8 cellular contexts compared by ENCODE assay signal in genomic region chr2:195318440-195319111, GRCh38.
A peak's percentile ranks its signal among the peaks of the same experiment; 100 is the strongest.
DNase-seq lines count a peak whose midpoint lies in the region; ATAC-seq, FAIRE-seq and TF ChIP-seq lines count a peak whose summit lies in the region.

No MANE protein-coding gene starts in this region.

- H2AFZ ChIP-seq in ACC112 (ENCODE audit: low read length, unreplicated experiment) (no peak overlapping the region), Karpas-422 (ENCODE audit: low read length) (no peak overlapping the region)

- H3K9me3 ChIP-seq in Karpas-422 (ENCODE audit: low read length) (no peaks in the 10 kb centered on the region), right lobe of liver (no peaks in the 10 kb centered on the region), thyroid gland (no peaks in the 10 kb centered on the region)

- 2% methylated on average over 2 of the region's 2 CpGs for WGBS in right lobe of liver (ENCODE audit: insufficient coverage, low coverage, low lambda C conversion rate, missing lambda C conversion rate)
- WGBS in thyroid gland, 2 donors, result 10% methylated on average over 2 of the region's 2 CpGs

- H3K4me3 ChIP-seq in ACC112 (ENCODE audit: low read depth, low read length) (peak overlapping the region; percentile 27; the same call in 1 of the 2 replicates), GM06990 (replicated peaks; ENCODE audit: low read depth, low read length) (no peak overlapping the region), Karpas-422 (ENCODE audit: low read length) (no peak overlapping the region), bronchial epithelial cell (ENCODE audit: low read depth, low read length) (no peak overlapping the region), right lobe of liver (no peak overlapping the region), thyroid gland (replicated peaks in 1 of 3) (no peak overlapping the region)

- H3K27ac ChIP-seq in ACC112 (ENCODE audit: low read depth, low read length) (peak overlapping the region; percentile 59), Karpas-422 (ENCODE audit: low read length) (no peak overlapping the region), right lobe of liver (no peak overlapping the region), thyroid gland (no peak overlapping the region)

- ATAC-seq in right lobe of liver, result peak in 3 of 4 donors; percentile 47 to 60 (median 55)
- ATAC-seq in GM21786 (IDR thresholded peaks at IDR 0.05; ENCODE audit: unreplicated experiment), result no peak

- H3K79me2 ChIP-seq in ACC112 (ENCODE audit: control insufficient read depth, insufficient read depth, low read length, unreplicated experiment) (no peaks in the 10 kb centered on the region), Karpas-422 (ENCODE audit: low read length) (no peaks in the 10 kb centered on the region)

- H3K9me2 ChIP-seq in Karpas-422 (replicated peaks; ENCODE audit: insufficient read depth, low read length), result no peaks in the 10 kb centered on the region

- DNase-seq in GM06990 (ENCODE audit: extremely low read depth, insufficient read length), result no peak
- DNase-seq in Karpas-422, result peak; percentile 80
- peak; percentile 44 for DNase-seq in SK-N-DZ (ENCODE audit: low spot score)
- peak; percentile 45 for DNase-seq in bronchial epithelial cell (ENCODE audit: low read depth)
- DNase-seq in right lobe of liver, result no peak
- peak; percentile 15 to 18 for DNase-seq in thyroid gland

- no peak overlapping the region for H3K9ac ChIP-seq in Karpas-422 (ENCODE audit: low read length)

- no peak overlapping the region for H3K4me2 ChIP-seq in Karpas-422 (ENCODE audit: low read depth, low read length, poor library complexity, severe bottlenecking)

- no peaks in the 10 kb centered on the region for H4K20me1 ChIP-seq in Karpas-422 (ENCODE audit: insufficient read depth, low read depth, low read length)

- H3K36me3 ChIP-seq in ACC112 (ENCODE audit: insufficient read depth, low read length) (no peaks in the 10 kb centered on the region), GM06990 (ENCODE audit: control insufficient read depth, insufficient read depth, low read length) (no peaks in the 10 kb centered on the region), Karpas-422 (ENCODE audit: insufficient read depth, low read length) (no peaks in the 10 kb centered on the region), bronchial epithelial cell (ENCODE audit: control insufficient read depth, insufficient read depth, low read length) (no peaks in the 10 kb centered on the region), right lobe of liver (no peaks in the 10 kb centered on the region), thyroid gland (no peaks in the 10 kb centered on the region)

- intact Hi-C loops in right lobe of liver (cut with DNase I), result no loop called here
- intact Hi-C loops in thyroid gland (cut with DNase I), result no loop called here

- no peak for FAIRE-seq in bronchial epithelial cell (lab: Jason Lieb, UNC)

- TF ChIP-seq CTCF in GM06990 (IDR thresholded peaks at IDR 0.05; ENCODE audit: insufficient read depth, low read length, poor library complexity, severe bottlenecking) (peak; percentile 38), bronchial epithelial cell (IDR thresholded peaks at IDR 0.05; ENCODE audit: insufficient read depth, low read length, severe bottlenecking) (peak; percentile 17), right lobe of liver (IDR thresholded peaks at IDR 0.05) (peak; percentile 50 to 60 (median 58)), thyroid gland (IDR thresholded peaks at IDR 0.05) (peak in 3 of 6 experiments; percentile 52 to 65 (median 61))

- H3K4me1 ChIP-seq in ACC112 (ENCODE audit: control insufficient read depth, insufficient read depth, low read length, unreplicated experiment), result peaks cover 27% of the 10 kb centered on the region
- peaks cover 30% of the 10 kb centered on the region for H3K4me1 ChIP-seq in Karpas-422 (ENCODE audit: low read length)
- H3K4me1 ChIP-seq in right lobe of liver, result no peaks in the 10 kb centered on the region
- H3K4me1 ChIP-seq in thyroid gland, result no peaks in the 10 kb centered on the region

- TF ChIP-seq POLR2A in right lobe of liver (IDR thresholded peaks at IDR 0.05), result no peak
- no peak for TF ChIP-seq POLR2A in thyroid gland (IDR thresholded peaks at IDR 0.05)

- H3K27me3 ChIP-seq in ACC112 (ENCODE audit: insufficient read depth, low read length), result no peaks in the 10 kb centered on the region
- H3K27me3 ChIP-seq in GM06990 (replicated peaks; ENCODE audit: control insufficient read depth, insufficient read depth, low read length), result no peaks in the 10 kb centered on the region
- no peaks in the 10 kb centered on the region for H3K27me3 ChIP-seq in Karpas-422 (ENCODE audit: low read length)
- H3K27me3 ChIP-seq in bronchial epithelial cell (ENCODE audit: control insufficient read depth, insufficient read depth, low read length), result no peaks in the 10 kb centered on the region
- H3K27me3 ChIP-seq in right lobe of liver, result no peaks in the 10 kb centered on the region
- no peaks in the 10 kb centered on the region for H3K27me3 ChIP-seq in thyroid gland

Comparison
In these comparisons a context has a peak if more than half of its experiments do, and no peak if none do; other contexts are left out.
1. DNase-seq: peak in Karpas-422 (single experiment), SK-N-DZ (single experiment), bronchial epithelial cell (single experiment) and thyroid gland (2 of 2); none in GM06990 (single experiment) and right lobe of liver (0 of 3).